1 cellular context compared by ENCODE assay signal in the genomic region with DNA sequence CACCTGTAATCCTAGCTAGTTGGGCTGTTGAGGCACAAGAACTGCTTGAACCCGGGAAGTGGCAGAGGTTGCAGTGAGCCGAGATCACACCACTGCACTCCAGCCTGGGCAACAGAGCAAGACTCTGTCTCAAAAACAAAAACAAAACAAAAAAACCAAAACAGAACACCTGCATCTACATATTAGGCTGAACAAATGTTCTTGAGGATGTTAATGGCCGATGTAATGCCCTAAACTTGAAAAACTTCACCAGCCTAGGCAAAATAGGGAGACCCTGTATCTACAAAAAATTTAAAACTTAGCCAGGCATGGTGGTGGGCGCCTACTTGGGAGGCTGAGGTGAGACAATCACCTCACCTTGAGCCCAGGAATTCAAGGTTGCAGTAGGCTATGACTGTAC.
TF ChIP-seq lines count a peak whose summit lies in the region.

No MANE protein-coding gene starts in this region.

TF ChIP-seq in IMR-90, 13 proteins besides CTCF, POLR2A, EP300 and RAD21:
- TF ChIP-seq MXI1 (IDR thresholded peaks at IDR 0.05; ENCODE audit: borderline replicate concordance, low read depth, low read length) = no peak
- no peak for TF ChIP-seq CEBPB (IDR thresholded peaks at IDR 0.05; ENCODE audit: low read depth, low read length)
- TF ChIP-seq CHD1 (IDR thresholded peaks at IDR 0.05; ENCODE audit: low read depth, low read length) = no peak
- no peak for TF ChIP-seq NFE2L2 (IDR thresholded peaks at IDR 0.05; ENCODE audit: low read depth, low read length)
- TF ChIP-seq, protein P1, sequence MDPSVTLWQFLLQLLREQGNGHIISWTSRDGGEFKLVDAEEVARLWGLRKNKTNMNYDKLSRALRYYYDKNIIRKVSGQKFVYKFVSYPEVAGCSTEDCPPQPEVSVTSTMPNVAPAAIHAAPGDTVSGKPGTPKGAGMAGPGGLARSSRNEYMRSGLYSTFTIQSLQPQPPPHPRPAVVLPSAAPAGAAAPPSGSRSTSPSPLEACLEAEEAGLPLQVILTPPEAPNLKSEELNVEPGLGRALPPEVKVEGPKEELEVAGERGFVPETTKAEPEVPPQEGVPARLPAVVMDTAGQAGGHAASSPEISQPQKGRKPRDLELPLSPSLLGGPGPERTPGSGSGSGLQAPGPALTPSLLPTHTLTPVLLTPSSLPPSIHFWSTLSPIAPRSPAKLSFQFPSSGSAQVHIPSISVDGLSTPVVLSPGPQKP (IDR thresholded peaks at IDR 0.05; ENCODE audit: borderline replicate concordance, low read depth, low read length) = no peak
- TF ChIP-seq MAFK (IDR thresholded peaks at IDR 0.05; ENCODE audit: low read depth, low read length) = no peak
- no peak for TF ChIP-seq USF2 (IDR thresholded peaks at IDR 0.05; ENCODE audit: low read depth, low read length)
TF ChIP-seq in IMR-90: peak in this region for 0.
